ENCODE assay signal across 2 cellular contexts in the genomic region with DNA sequence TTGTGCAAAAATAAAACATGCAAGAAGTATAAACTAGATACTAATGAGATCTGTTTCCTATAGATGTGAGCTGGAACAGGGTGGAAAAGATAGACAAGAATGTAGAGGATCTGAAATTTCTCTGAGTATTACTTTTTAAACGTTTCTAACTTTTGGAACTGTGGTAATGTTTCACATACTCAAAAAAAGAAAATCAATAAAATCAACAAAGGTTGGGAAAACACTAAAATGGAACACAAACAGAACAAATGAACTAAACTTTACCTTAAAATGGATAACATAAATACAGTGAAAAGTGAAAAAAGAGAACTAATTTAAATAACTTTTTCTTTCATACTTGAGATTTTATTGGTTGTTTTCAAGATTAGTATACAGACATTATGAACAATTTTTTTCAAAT.
TF ChIP-seq lines count a peak whose summit lies in the region.

No MANE protein-coding gene starts in this region.

TF ChIP-seq in A549, 52 proteins besides CTCF, POLR2A, EP300 and RAD21:
- TF ChIP-seq MAFK (IDR thresholded peaks at IDR 0.05; ENCODE audit: partially characterized antibody) (no peak), PHF8 (IDR thresholded peaks at IDR 0.05; ENCODE audit: borderline replicate concordance, low read depth) (no peak), JUN (IDR thresholded peaks at IDR 0.05) (no peak), EHMT2 (IDR thresholded peaks at IDR 0.05; ENCODE audit: low read depth) (no peak), ZSCAN20 (CRISPR knock-in tag; IDR thresholded peaks at IDR 0.05) (no peak), RCOR1 (IDR thresholded peaks at IDR 0.05; ENCODE audit: low read depth, low read length) (no peak)

TF ChIP-seq in HepG2, 621 proteins besides CTCF, POLR2A, EP300 and RAD21:
- TF ChIP-seq GFI1 (CRISPR knock-in tag; IDR thresholded peaks at IDR 0.05; ENCODE audit: borderline replicate concordance) (no peak), FOXA3 (CRISPR knock-in tag; IDR thresholded peaks at IDR 0.05) (peak; percentile 77), CEBPG (CRISPR knock-in tag; IDR thresholded peaks at IDR 0.05) (0 out of 2 replicates have a peak, but pooled peaks have one; percentile 10), ZBTB8A (CRISPR knock-in tag; IDR thresholded peaks at IDR 0.05; ENCODE audit: borderline replicate concordance, low read depth) (no peak), KAT2B (IDR thresholded peaks at IDR 0.05; ENCODE audit: borderline replicate concordance, low read depth, low read length) (peak; percentile 64), RARA (CRISPR knock-in tag; IDR thresholded peaks at IDR 0.05) (peak; percentile 37), STAT5B (CRISPR knock-in tag; IDR thresholded peaks at IDR 0.05) (no peak), NFIC (IDR thresholded peaks at IDR 0.05; ENCODE audit: low read length) (peak; percentile 18; the same call in 1 of the 2 replicates), MIXL1 (CRISPR knock-in tag; IDR thresholded peaks at IDR 0.05) (0 out of 2 replicates have a peak, but pooled peaks have one; percentile 25), ONECUT2 (CRISPR knock-in tag; IDR thresholded peaks at IDR 0.05) (peak; percentile 76), FOXP1 (IDR thresholded peaks at IDR 0.05) (no peak), FOXP1 (CRISPR knock-in tag; IDR thresholded peaks at IDR 0.05) (peak; percentile 67; the same call in 1 of the 2 replicates), RFX3 (CRISPR knock-in tag; IDR thresholded peaks at IDR 0.05) (no peak), GATAD2A (CRISPR knock-in tag; IDR thresholded peaks at IDR 0.05) (peak; percentile 25; the same call in 1 of the 2 replicates)
- TF ChIP-seq, protein P1, sequence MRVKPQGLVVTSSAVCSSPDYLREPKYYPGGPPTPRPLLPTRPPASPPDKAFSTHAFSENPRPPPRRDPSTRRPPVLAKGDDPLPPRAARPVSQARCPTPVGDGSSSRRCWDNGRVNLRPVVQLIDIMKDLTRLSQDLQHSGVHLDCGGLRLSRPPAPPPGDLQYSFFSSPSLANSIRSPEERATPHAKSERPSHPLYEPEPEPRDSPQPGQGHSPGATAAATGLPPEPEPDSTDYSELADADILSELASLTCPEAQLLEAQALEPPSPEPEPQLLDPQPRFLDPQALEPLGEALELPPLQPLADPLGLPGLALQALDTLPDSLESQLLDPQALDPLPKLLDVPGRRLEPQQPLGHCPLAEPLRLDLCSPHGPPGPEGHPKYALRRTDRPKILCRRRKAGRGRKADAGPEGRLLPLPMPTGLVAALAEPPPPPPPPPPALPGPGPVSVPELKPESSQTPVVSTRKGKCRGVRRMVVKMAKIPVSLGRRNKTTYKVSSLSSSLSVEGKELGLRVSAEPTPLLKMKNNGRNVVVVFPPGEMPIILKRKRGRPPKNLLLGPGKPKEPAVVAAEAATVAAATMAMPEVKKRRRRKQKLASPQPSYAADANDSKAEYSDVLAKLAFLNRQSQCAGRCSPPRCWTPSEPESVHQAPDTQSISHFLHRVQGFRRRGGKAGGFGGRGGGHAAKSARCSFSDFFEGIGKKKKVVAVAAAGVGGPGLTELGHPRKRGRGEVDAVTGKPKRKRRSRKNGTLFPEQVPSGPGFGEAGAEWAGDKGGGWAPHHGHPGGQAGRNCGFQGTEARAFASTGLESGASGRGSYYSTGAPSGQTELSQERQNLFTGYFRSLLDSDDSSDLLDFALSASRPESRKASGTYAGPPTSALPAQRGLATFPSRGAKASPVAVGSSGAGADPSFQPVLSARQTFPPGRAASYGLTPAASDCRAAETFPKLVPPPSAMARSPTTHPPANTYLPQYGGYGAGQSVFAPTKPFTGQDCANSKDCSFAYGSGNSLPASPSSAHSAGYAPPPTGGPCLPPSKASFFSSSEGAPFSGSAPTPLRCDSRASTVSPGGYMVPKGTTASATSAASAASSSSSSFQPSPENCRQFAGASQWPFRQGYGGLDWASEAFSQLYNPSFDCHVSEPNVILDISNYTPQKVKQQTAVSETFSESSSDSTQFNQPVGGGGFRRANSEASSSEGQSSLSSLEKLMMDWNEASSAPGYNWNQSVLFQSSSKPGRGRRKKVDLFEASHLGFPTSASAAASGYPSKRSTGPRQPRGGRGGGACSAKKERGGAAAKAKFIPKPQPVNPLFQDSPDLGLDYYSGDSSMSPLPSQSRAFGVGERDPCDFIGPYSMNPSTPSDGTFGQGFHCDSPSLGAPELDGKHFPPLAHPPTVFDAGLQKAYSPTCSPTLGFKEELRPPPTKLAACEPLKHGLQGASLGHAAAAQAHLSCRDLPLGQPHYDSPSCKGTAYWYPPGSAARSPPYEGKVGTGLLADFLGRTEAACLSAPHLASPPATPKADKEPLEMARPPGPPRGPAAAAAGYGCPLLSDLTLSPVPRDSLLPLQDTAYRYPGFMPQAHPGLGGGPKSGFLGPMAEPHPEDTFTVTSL (CRISPR knock-in tag; IDR thresholded peaks at IDR 0.05; ENCODE audit: borderline replicate concordance) = peak; percentile 38; the same call in 1 of the 2 replicates
- TF ChIP-seq, protein P2, sequence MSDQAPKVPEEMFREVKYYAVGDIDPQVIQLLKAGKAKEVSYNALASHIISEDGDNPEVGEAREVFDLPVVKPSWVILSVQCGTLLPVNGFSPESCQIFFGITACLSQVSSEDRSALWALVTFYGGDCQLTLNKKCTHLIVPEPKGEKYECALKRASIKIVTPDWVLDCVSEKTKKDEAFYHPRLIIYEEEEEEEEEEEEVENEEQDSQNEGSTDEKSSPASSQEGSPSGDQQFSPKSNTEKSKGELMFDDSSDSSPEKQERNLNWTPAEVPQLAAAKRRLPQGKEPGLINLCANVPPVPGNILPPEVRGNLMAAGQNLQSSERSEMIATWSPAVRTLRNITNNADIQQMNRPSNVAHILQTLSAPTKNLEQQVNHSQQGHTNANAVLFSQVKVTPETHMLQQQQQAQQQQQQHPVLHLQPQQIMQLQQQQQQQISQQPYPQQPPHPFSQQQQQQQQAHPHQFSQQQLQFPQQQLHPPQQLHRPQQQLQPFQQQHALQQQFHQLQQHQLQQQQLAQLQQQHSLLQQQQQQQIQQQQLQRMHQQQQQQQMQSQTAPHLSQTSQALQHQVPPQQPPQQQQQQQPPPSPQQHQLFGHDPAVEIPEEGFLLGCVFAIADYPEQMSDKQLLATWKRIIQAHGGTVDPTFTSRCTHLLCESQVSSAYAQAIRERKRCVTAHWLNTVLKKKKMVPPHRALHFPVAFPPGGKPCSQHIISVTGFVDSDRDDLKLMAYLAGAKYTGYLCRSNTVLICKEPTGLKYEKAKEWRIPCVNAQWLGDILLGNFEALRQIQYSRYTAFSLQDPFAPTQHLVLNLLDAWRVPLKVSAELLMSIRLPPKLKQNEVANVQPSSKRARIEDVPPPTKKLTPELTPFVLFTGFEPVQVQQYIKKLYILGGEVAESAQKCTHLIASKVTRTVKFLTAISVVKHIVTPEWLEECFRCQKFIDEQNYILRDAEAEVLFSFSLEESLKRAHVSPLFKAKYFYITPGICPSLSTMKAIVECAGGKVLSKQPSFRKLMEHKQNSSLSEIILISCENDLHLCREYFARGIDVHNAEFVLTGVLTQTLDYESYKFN (CRISPR knock-in tag; conservative IDR thresholded peaks at IDR 0.05) = peak; percentile 37; the same call in 1 of the 2 replicates
- TF ChIP-seq, protein P3, sequence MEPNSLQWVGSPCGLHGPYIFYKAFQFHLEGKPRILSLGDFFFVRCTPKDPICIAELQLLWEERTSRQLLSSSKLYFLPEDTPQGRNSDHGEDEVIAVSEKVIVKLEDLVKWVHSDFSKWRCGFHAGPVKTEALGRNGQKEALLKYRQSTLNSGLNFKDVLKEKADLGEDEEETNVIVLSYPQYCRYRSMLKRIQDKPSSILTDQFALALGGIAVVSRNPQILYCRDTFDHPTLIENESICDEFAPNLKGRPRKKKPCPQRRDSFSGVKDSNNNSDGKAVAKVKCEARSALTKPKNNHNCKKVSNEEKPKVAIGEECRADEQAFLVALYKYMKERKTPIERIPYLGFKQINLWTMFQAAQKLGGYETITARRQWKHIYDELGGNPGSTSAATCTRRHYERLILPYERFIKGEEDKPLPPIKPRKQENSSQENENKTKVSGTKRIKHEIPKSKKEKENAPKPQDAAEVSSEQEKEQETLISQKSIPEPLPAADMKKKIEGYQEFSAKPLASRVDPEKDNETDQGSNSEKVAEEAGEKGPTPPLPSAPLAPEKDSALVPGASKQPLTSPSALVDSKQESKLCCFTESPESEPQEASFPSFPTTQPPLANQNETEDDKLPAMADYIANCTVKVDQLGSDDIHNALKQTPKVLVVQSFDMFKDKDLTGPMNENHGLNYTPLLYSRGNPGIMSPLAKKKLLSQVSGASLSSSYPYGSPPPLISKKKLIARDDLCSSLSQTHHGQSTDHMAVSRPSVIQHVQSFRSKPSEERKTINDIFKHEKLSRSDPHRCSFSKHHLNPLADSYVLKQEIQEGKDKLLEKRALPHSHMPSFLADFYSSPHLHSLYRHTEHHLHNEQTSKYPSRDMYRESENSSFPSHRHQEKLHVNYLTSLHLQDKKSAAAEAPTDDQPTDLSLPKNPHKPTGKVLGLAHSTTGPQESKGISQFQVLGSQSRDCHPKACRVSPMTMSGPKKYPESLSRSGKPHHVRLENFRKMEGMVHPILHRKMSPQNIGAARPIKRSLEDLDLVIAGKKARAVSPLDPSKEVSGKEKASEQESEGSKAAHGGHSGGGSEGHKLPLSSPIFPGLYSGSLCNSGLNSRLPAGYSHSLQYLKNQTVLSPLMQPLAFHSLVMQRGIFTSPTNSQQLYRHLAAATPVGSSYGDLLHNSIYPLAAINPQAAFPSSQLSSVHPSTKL (CRISPR knock-in tag; IDR thresholded peaks at IDR 0.05) = 0 out of 2 replicates have a peak, but pooled peaks have one; percentile 24
- TF ChIP-seq, protein P4, sequence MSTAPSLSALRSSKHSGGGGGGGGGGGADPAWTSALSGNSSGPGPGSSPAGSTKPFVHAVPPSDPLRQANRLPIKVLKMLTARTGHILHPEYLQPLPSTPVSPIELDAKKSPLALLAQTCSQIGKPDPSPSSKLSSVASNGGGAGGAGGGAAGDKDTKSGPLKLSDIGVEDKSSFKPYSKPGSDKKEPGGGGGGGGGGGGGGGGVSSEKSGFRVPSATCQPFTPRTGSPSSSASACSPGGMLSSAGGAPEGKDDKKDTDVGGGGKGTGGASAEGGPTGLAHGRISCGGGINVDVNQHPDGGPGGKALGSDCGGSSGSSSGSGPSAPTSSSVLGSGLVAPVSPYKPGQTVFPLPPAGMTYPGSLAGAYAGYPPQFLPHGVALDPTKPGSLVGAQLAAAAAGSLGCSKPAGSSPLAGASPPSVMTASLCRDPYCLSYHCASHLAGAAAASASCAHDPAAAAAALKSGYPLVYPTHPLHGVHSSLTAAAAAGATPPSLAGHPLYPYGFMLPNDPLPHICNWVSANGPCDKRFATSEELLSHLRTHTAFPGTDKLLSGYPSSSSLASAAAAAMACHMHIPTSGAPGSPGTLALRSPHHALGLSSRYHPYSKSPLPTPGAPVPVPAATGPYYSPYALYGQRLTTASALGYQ (CRISPR knock-in tag; IDR thresholded peaks at IDR 0.05) = no peak
